Comparison of ENCODE assay signal across 7 cellular contexts in genomic region chr2:37343537-37344434, GRCh38. TPM values are rescaled to one million over a fixed set of nuclear protein-coding genes. Genes with fewer than 3 reads are reported as not detected.
A peak's percentile ranks its signal among the peaks of the same experiment; 100 is the strongest.
DNase-seq lines count a peak whose midpoint lies in the region; ATAC-seq, FAIRE-seq and TF ChIP-seq lines count a peak whose summit lies in the region.

No MANE protein-coding gene starts in this region.

- H3K27ac ChIP-seq in HepG2 (ENCODE audit: extremely low read length, insufficient read depth, low read length) (no peak overlapping the region), thymus (ENCODE audit: low read depth) (no peak overlapping the region)

- H4K20me1 ChIP-seq in HepG2 (ENCODE audit: insufficient read depth, low read length) = no peaks in the 10 kb centered on the region

- TF ChIP-seq CTCF in choroid plexus epithelial cell (conservative IDR thresholded peaks at IDR 0.05; ENCODE audit: low read depth, low read length) = peak; percentile 70
- peak; percentile 48 for TF ChIP-seq CTCF in HepG2 (CRISPR knock-in tag; IDR thresholded peaks at IDR 0.05)

- H2AFZ ChIP-seq in HepG2 (ENCODE audit: low read length) = no peak overlapping the region

- H3K4me2 ChIP-seq in HepG2 (ENCODE audit: low read depth, low read length) = peak overlapping the region; percentile 95

- TF ChIP-seq EP300 in HepG2 (IDR thresholded peaks at IDR 0.05; ENCODE audit: low read depth in 2 of 2, low read length in 2 of 2) = no peak
- TF ChIP-seq EP300 in HepG2 (CRISPR knock-in tag; IDR thresholded peaks at IDR 0.05; ENCODE audit: borderline replicate concordance) = no peak

- H3K9me3 ChIP-seq in HepG2 (ENCODE audit: low read length) = no peaks in the 10 kb centered on the region
- no peaks in the 10 kb centered on the region for H3K9me3 ChIP-seq in thymus (ENCODE audit: control insufficient read depth)

- peak overlapping the region; percentile 70 for H3K4me3 ChIP-seq in choroid plexus epithelial cell (ENCODE audit: low read depth, low read length)
- H3K4me3 ChIP-seq in HepG2 (replicated peaks in 1 of 3; ENCODE audit: insufficient read depth in 1 of 3, low read depth in 2 of 3, low read length in 3 of 3) = peak overlapping the region; percentile 56 to 84 (median 63)
- peak overlapping the region; percentile 55 for H3K4me3 ChIP-seq in thymus (ENCODE audit: low read length)

- no peaks in the 10 kb centered on the region for H3K36me3 ChIP-seq in HepG2 (replicated peaks in 1 of 2; ENCODE audit: control insufficient read depth in 1 of 2, insufficient read depth in 2 of 2, low read length in 2 of 2)
- H3K36me3 ChIP-seq in thymus (ENCODE audit: control insufficient read depth, insufficient read depth) = no peaks in the 10 kb centered on the region

- intact Hi-C loops in HepG2 (cut with micrococcal nuclease; ENCODE audit: unreplicated experiment) = no loop called here

- DNase-seq in ELR (ENCODE audit: low read depth) (peak; percentile 52), NCI-H2227 treated with DMSO at 0.1 percent for 48 hours (lab: John Stamatoyannopoulos, UW) (peak; percentile 32), choroid plexus epithelial cell (ENCODE audit: low read depth) (peak; percentile 80), HepG2 (ENCODE audit: low spot score) (peak; percentile 54), NCI-H226 (no peak), HK-2 (ENCODE audit: unreplicated experiment) (no peak)

- in situ Hi-C loops in HepG2 (cut with HindIII; ENCODE audit: extremely low pct_ligation_motif_present, low pct_unique_long_range_greater_than_20kb) = no loop called here

- CTCF ChIA-PET in HepG2 (lab: Yijun Ruan, JAX; ENCODE audit: low intra/inter-chr PET ratio, low total read pairs) = interaction anchor here (1.4 kb wide), 1 partner anchor 489 kb away, joined by 3 read pairs; no protein-coding TSS in a partner anchor

- H3K27me3 ChIP-seq in HepG2 (ENCODE audit: control insufficient read depth in 1 of 2, insufficient read depth in 2 of 2, low read length in 2 of 2) (peaks cover 0 to 39% of the 10 kb centered on the region in 2 experiments; a peak in 3 of 5 replicates), thymus (ENCODE audit: control insufficient read depth, insufficient read depth) (peaks cover 13% of the 10 kb centered on the region)

- ATAC-seq in HepG2 = peak; percentile 87

- 20% methylated on average over 7 of the region's 7 CpGs for WGBS in HepG2 (ENCODE audit: low lambda C conversion rate)
- 94% methylated on average over 7 of the region's 7 CpGs for WGBS in thymus

- TF ChIP-seq POLR2A in HepG2 (IDR thresholded peaks at IDR 0.05; ENCODE audit: insufficient read depth in 1 of 2, low read depth in 2 of 2, low read length in 2 of 2) = no peak

- POLR2A ChIA-PET in HepG2 (lab: Yijun Ruan, JAX) = no interaction called here

- peaks cover 22% of the 10 kb centered on the region for H3K4me1 ChIP-seq in HepG2 (ENCODE audit: insufficient read depth, low read length)
- peaks cover 9% of the 10 kb centered on the region for H3K4me1 ChIP-seq in thymus (ENCODE audit: control insufficient read depth, insufficient read depth, low read length)

- FAIRE-seq in HepG2 (lab: Jason Lieb, UNC) = peak; percentile 86

- no peak for TF ChIP-seq RAD21 in HepG2 (CRISPR knock-in tag; IDR thresholded peaks at IDR 0.05)

- no TSS peak for BruUV-seq in HepG2 (replicated peaks; lab: Mats Ljungman, UMichigan)

- no peaks in the 10 kb centered on the region for H3K79me2 ChIP-seq in HepG2 (ENCODE audit: insufficient read depth, low read length)

- H3K9ac ChIP-seq in HepG2 (ENCODE audit: insufficient read depth, low read depth, low read length) = no peak overlapping the region

TF ChIP-seq in HepG2, 621 proteins besides CTCF, POLR2A, EP300 and RAD21 (continues in another document):
- TF ChIP-seq FOXP1 (IDR thresholded peaks at IDR 0.05) (no peak), FOXP1 (CRISPR knock-in tag; IDR thresholded peaks at IDR 0.05) (peak; percentile 20; the same call in 1 of the 2 replicates), FOXP4 (CRISPR knock-in tag; IDR thresholded peaks at IDR 0.05) (peak; percentile 44; the same call in 1 of the 2 replicates), FOXK1 (CRISPR knock-in tag; IDR thresholded peaks at IDR 0.05; ENCODE audit: borderline replicate concordance, low read depth) (no peak), FOSL2 (CRISPR knock-in tag; IDR thresholded peaks at IDR 0.05) (peak; percentile 57)

RNA-seq across cellular contexts. Expression of gene QPCT, which starts 0.6 kb away (rescaled TPM):
- 0.77 TPM in 1 of 2 replicates, not detected in the other for total RNA-seq in HepG2 (2016; rRNA removed; fragmentation: Illumina TruSeq; extraction: Trizol)
- total RNA-seq in HepG2 (2016; cell fraction: cytosol; rRNA removed; fragmentation: Illumina TruSeq; extraction: Trizol; ENCODE audit: low read depth) = not detected in 2 replicates
- total RNA-seq in HepG2 (2016; cell fraction: insoluble cytoplasmic fraction; rRNA removed; fragmentation: Illumina TruSeq; extraction: Trizol) = 0.39 and 0.48 TPM in 2 replicates
- 0.38 and 0.68 TPM in 2 replicates for total RNA-seq in HepG2 (2016; cell fraction: membrane; rRNA removed; fragmentation: Illumina TruSeq; extraction: Trizol)
- total RNA-seq in HepG2 (2016; cell fraction: nucleus; rRNA removed; fragmentation: Illumina TruSeq; extraction: Trizol) = 0.60 and 0.99 TPM in 2 replicates
- polyA plus RNA-seq in HepG2 (2011; rRNA removed) = 1.1 and 1.2 TPM in 2 replicates
- 0.64 and 0.86 TPM in 2 replicates for polyA plus RNA-seq in HepG2 (2011; cell fraction: cytosol; rRNA removed)
- polyA plus RNA-seq in HepG2 (2011; cell fraction: nucleus; rRNA removed) = 0.29 and 0.35 TPM in 2 replicates
- polyA plus RNA-seq in HepG2 (2012) = 0.24 and 0.67 TPM in 2 replicates
- polyA plus RNA-seq in HepG2 (2016; cell fraction: cytosol; fragmentation: Illumina TruSeq; extraction: Trizol; ENCODE audit: low read depth) = 0.12 and 0.25 TPM in 2 replicates
- 0.21 and 0.29 TPM in 2 replicates for polyA plus RNA-seq in HepG2 (2016; cell fraction: insoluble cytoplasmic fraction; fragmentation: Illumina TruSeq; extraction: Trizol; ENCODE audit: low read depth)
- 0.24 and 0.45 TPM in 2 replicates for polyA plus RNA-seq in HepG2 (2016; cell fraction: membrane; fragmentation: Illumina TruSeq; extraction: Trizol; ENCODE audit: low read depth)
- 2.1 and 2.6 TPM in 2 replicates for polyA plus RNA-seq in HepG2 (2016; cell fraction: nucleus; fragmentation: Illumina TruSeq; extraction: Trizol; ENCODE audit: insufficient read depth, low read depth)
- polyA minus RNA-seq in HepG2 (2011; rRNA and poly(A)+ RNA removed; ENCODE audit: low replicate concordance) = 1.1 TPM in 1 of 2 replicates, not detected in the other
- 1.9 TPM in 1 of 2 replicates, not detected in the other for polyA minus RNA-seq in HepG2 (2011; cell fraction: cytosol; rRNA and poly(A)+ RNA removed)
- polyA minus RNA-seq in HepG2 (2011; cell fraction: nucleus; rRNA and poly(A)+ RNA removed) = 0.99 TPM in 1 of 2 replicates, not detected in the other
- 8.6 TPM for polyA plus RNA-seq in thymus

RNA-seq across cellular contexts. Expression of gene PRKD3, which starts 19.2 kb away (rescaled TPM):
- 38.4 and 58.2 TPM in 2 replicates for total RNA-seq in HepG2 (2016; rRNA removed; fragmentation: Illumina TruSeq; extraction: Trizol)
- 28.3 and 40.1 TPM in 2 replicates for total RNA-seq in HepG2 (2016; cell fraction: cytosol; rRNA removed; fragmentation: Illumina TruSeq; extraction: Trizol; ENCODE audit: low read depth)
- total RNA-seq in HepG2 (2016; cell fraction: insoluble cytoplasmic fraction; rRNA removed; fragmentation: Illumina TruSeq; extraction: Trizol) = 41.3 and 58.4 TPM in 2 replicates
- total RNA-seq in HepG2 (2016; cell fraction: membrane; rRNA removed; fragmentation: Illumina TruSeq; extraction: Trizol) = 38.0 and 45.7 TPM in 2 replicates
- total RNA-seq in HepG2 (2016; cell fraction: nucleus; rRNA removed; fragmentation: Illumina TruSeq; extraction: Trizol) = 43.5 and 44.5 TPM in 2 replicates
- polyA plus RNA-seq in HepG2 (2011; rRNA removed) (11.1 and 11.6 TPM in 2 replicates), thymus (12.6 TPM)
- 6.3 and 10.2 TPM in 2 replicates for polyA plus RNA-seq in HepG2 (2011; cell fraction: cytosol; rRNA removed)
- polyA plus RNA-seq in HepG2 (2011; cell fraction: nucleus; rRNA removed) = 10.3 and 13.0 TPM in 2 replicates
- 13.3 and 16.2 TPM in 2 replicates for polyA plus RNA-seq in HepG2 (2012)
- 3.5 and 4.0 TPM in 2 replicates for polyA plus RNA-seq in HepG2 (2016; cell fraction: cytosol; fragmentation: Illumina TruSeq; extraction: Trizol; ENCODE audit: low read depth)
- polyA plus RNA-seq in HepG2 (2016; cell fraction: insoluble cytoplasmic fraction; fragmentation: Illumina TruSeq; extraction: Trizol; ENCODE audit: low read depth) = 32.7 and 37.2 TPM in 2 replicates
- 9.9 and 10.3 TPM in 2 replicates for polyA plus RNA-seq in HepG2 (2016; cell fraction: membrane; fragmentation: Illumina TruSeq; extraction: Trizol; ENCODE audit: low read depth)
- polyA plus RNA-seq in HepG2 (2016; cell fraction: nucleus; fragmentation: Illumina TruSeq; extraction: Trizol; ENCODE audit: insufficient read depth, low read depth) = 20.8 and 26.2 TPM in 2 replicates
- polyA minus RNA-seq in HepG2 (2011; rRNA and poly(A)+ RNA removed; ENCODE audit: low replicate concordance) = 19.1 and 29.6 TPM in 2 replicates
- polyA minus RNA-seq in HepG2 (2011; cell fraction: cytosol; rRNA and poly(A)+ RNA removed) = 16.3 and 21.6 TPM in 2 replicates
- polyA minus RNA-seq in HepG2 (2011; cell fraction: nucleus; rRNA and poly(A)+ RNA removed) = 67.1 and 69.1 TPM in 2 replicates

Comparison
In these comparisons a context has a peak if more than half of its experiments do, and no peak if none do; other contexts are left out.
1. DNase-seq: peak in ELR (single experiment), NCI-H2227 treated with DMSO at 0.1 percent for 48 hours (single experiment), choroid plexus epithelial cell (single experiment) and HepG2 (single experiment); none in NCI-H226 (single experiment) and HK-2 (single experiment).
2. Peak in every context shown above with its lines, with median percentiles within 50 percentile points of each other: H3K4me3 ChIP-seq.